ENCODE assay signal across 8 cellular contexts in genomic region chr3:186786810-186787375, GRCh38. TPM values are rescaled to one million over a fixed set of nuclear protein-coding genes. Genes with fewer than 3 reads are reported as not detected.
DNase-seq lines count a peak whose midpoint lies in the region; ATAC-seq and TF ChIP-seq lines count a peak whose summit lies in the region.

No MANE protein-coding gene starts in this region.

- peaks cover 65% of the 10 kb centered on the region for H3K36me3 Mint-ChIP-seq in activated T-cell treated with anti-CD3 and anti-CD28 coated beads, Interleukin-2, amount 50 U/mL, for 4 hours (ENCODE audit: insufficient read depth)
- H3K36me3 Mint-ChIP-seq in T-helper 17 cell (ENCODE audit: low read depth), result peaks cover 28% of the 10 kb centered on the region

- H3K4me1 Mint-ChIP-seq in activated T-cell treated with anti-CD3 and anti-CD28 coated beads, Interleukin-2, amount 50 U/mL, for 4 hours (ENCODE audit: low read depth), result peaks cover 39% of the 10 kb centered on the region
- H3K4me1 Mint-ChIP-seq in T-helper 17 cell, result peaks cover 61% of the 10 kb centered on the region
- peaks cover 74% of the 10 kb centered on the region for H3K4me1 Mint-ChIP-seq in stimulated activated naive CD8-positive, alpha-beta T cell treated with anti-CD3 and anti-CD28 coated beads, Interleukin-15, amount 100 ng/mL, for 72 hours

- peak overlapping the region; percentile 99 for H3K4me3 ChIP-seq in fibroblast of pulmonary artery (replicated peaks; ENCODE audit: low read depth, low read length)

- H3K4me3 Mint-ChIP-seq in activated T-cell treated with anti-CD3 and anti-CD28 coated beads, Interleukin-2, amount 50 U/mL, for 4 hours, result peak overlapping the region; percentile 99
- peak overlapping the region; percentile 78 for H3K4me3 Mint-ChIP-seq in T-helper 17 cell
- H3K4me3 Mint-ChIP-seq in stimulated activated naive CD8-positive, alpha-beta T cell treated with anti-CD3 and anti-CD28 coated beads, Interleukin-15, amount 100 ng/mL, for 72 hours, result peak overlapping the region; percentile 97 to 100

- H3K9me3 ChIP-seq in T-helper 17 cell (ENCODE audit: control insufficient read depth, low read length, poor library complexity, severe bottlenecking), result no peaks in the 10 kb centered on the region

- H3K27me3 Mint-ChIP-seq in activated T-cell treated with anti-CD3 and anti-CD28 coated beads, Interleukin-2, amount 50 U/mL, for 4 hours (ENCODE audit: low read depth), result peaks cover 5% of the 10 kb centered on the region
- H3K27me3 Mint-ChIP-seq in T-helper 17 cell, result no peaks in the 10 kb centered on the region
- no peaks in the 10 kb centered on the region for H3K27me3 Mint-ChIP-seq in stimulated activated naive CD8-positive, alpha-beta T cell treated with anti-CD3 and anti-CD28 coated beads, Interleukin-15, amount 100 ng/mL, for 72 hours

- no peak for ATAC-seq in activated T-cell treated with anti-CD3 and anti-CD28 coated beads, Interleukin-2, amount 50 U/mL, for 4 hours
- ATAC-seq in T-helper 17 cell (no peak), HG03354 (IDR thresholded peaks at IDR 0.05; ENCODE audit: poor library complexity, severe bottlenecking, unreplicated experiment) (no peak)
- no peak for ATAC-seq in stimulated activated naive CD8-positive, alpha-beta T cell treated with anti-CD3 and anti-CD28 coated beads, Interleukin-15, amount 100 ng/mL, for 72 hours

- H3K27ac Mint-ChIP-seq in T-helper 17 cell, result peak overlapping the region; percentile 100
- peak overlapping the region; percentile 61 to 100 for H3K27ac Mint-ChIP-seq in stimulated activated naive CD8-positive, alpha-beta T cell treated with anti-CD3 and anti-CD28 coated beads, Interleukin-15, amount 100 ng/mL, for 72 hours

- CTCF ChIA-PET in RWPE1 (lab: Yijun Ruan, JAX), result no interaction called here

- no peaks in the 10 kb centered on the region for H3K9me3 Mint-ChIP-seq in activated T-cell treated with anti-CD3 and anti-CD28 coated beads, Interleukin-2, amount 50 U/mL, for 4 hours
- H3K9me3 Mint-ChIP-seq in stimulated activated naive CD8-positive, alpha-beta T cell treated with anti-CD3 and anti-CD28 coated beads, Interleukin-15, amount 100 ng/mL, for 72 hours, result no peaks in the 10 kb centered on the region

- no peak for DNase-seq in activated T-cell treated with anti-CD3 and anti-CD28 coated beads, Interleukin-2, amount 50 U/mL, for 4 hours
- DNase-seq in activated T-cell treated with anti-CD3 and anti-CD28 coated beads for 4 hours, result no peak
- DNase-seq in T-helper 17 cell, result no peak
- no peak for DNase-seq in fibroblast of pulmonary artery (ENCODE audit: low read depth)
- DNase-seq in stimulated activated naive CD8-positive, alpha-beta T cell treated with anti-CD3 and anti-CD28 coated beads, Interleukin-15, amount 100 ng/mL, for 72 hours, result no peak
- DNase-seq in SW480 (ENCODE audit: low spot score), result no peak
- no peak for DNase-seq in RWPE1 (ENCODE audit: low spot score)

- POLR2A ChIA-PET in RWPE1 (lab: Yijun Ruan, JAX; ENCODE audit: low non-redundant PET), result no interaction called here

- TF ChIP-seq CTCF in fibroblast of pulmonary artery (IDR thresholded peaks at IDR 0.05; ENCODE audit: low read length, missing control alignments) (no peak), RWPE1 (conservative IDR thresholded peaks at IDR 0.05; ENCODE audit: low read depth) (no peak)

- no peak overlapping the region for H3K27ac ChIP-seq in RWPE1

RNA-seq across cellular contexts. Expression of gene EIF4A2, which starts 3.5 kb away (rescaled TPM):
- 100 to 1,000 TPM; 665 to 738 (median 720) TPM for total RNA-seq in activated T-cell treated with anti-CD3 and anti-CD28 coated beads, Interleukin-2, amount 50 U/mL, for 4 hours
- total RNA-seq in T-helper 17 cell, result 100 to 1,000 TPM; 874 to 882 TPM

RNA-seq across cellular contexts. Expression of gene RFC4, which starts 19.4 kb away (rescaled TPM):
- 10 to 100 TPM; 91.0 to 92.4 (median 92.2) TPM for total RNA-seq in activated T-cell treated with anti-CD3 and anti-CD28 coated beads, Interleukin-2, amount 50 U/mL, for 4 hours
- 10 to 100 TPM; 11.6 to 14.5 TPM for total RNA-seq in T-helper 17 cell

RNA-seq across cellular contexts. Expression of gene ADIPOQ, which starts 55.6 kb away (rescaled TPM):
- not detected for total RNA-seq in activated T-cell treated with anti-CD3 and anti-CD28 coated beads, Interleukin-2, amount 50 U/mL, for 4 hours
- total RNA-seq in T-helper 17 cell, result not detected

Comparison
In these comparisons a context has a peak if more than half of its experiments do, and no peak if none do; other contexts are left out.
1. RNA of gene RFC4, which starts 19.4 kb away (total RNA-seq): 91.0 to 92.4 TPM in activated T-cell treated with anti-CD3 and anti-CD28 coated beads, Interleukin-2, amount 50 U/mL, for 4 hours; 11.6 to 14.5 TPM in T-helper 17 cell; every median in the first group is over 4 times any median in the second.
2. Peak in every context shown above with its lines, with median percentiles within 50 percentile points of each other: H3K4me3 Mint-ChIP-seq.